Comparison of ENCODE assay signal across 19 cellular contexts in genomic region chr3:104385421-104385820, GRCh38.
"Had no signal": no experiment of that assay in that cellular context is flagged by ENCODE, and none has a peak within 500 bp of the region (broad histone marks: within the 10 kb centered on the region; RNA-seq: fewer than 3 reads in every experiment).

No MANE protein-coding gene starts in this region.

- H3K4me1 ChIP-seq: body of pancreas, gastrocnemius medialis, heart right ventricle, pancreas, thyroid gland, uterus had no signal

- H3K9me3 ChIP-seq: body of pancreas, gastrocnemius medialis, heart right ventricle, pancreas, thyroid gland, uterus had no signal

- H3K27ac ChIP-seq: body of pancreas, gastrocnemius medialis, heart right ventricle, pancreas, thyroid gland, uterus had no signal

- H3K27me3 ChIP-seq: body of pancreas, gastrocnemius medialis, heart right ventricle, pancreas, thyroid gland, uterus had no signal

- H3K36me3 ChIP-seq: gastrocnemius medialis, heart right ventricle, pancreas, thyroid gland, uterus had no signal

- H3K4me3 ChIP-seq: body of pancreas, gastrocnemius medialis, heart right ventricle, pancreas, thyroid gland, uterus had no signal

- ATAC-seq: activated T-cell treated with anti-CD3 and anti-CD28 coated beads, Interleukin-2, amount 50 U/mL, for 72 hours; body of pancreas; effector memory CD8-positive, alpha-beta T cell; gastrocnemius medialis; heart right ventricle; left colon; naive thymus-derived CD4-positive, alpha-beta T cell; pancreas; stimulated activated naive B cell treated with anti-CD40 and anti-IgM and Interleukin-4, amounts not matched to agents 10 μg/mL and 1 μg/mL and 100 μg/mL, for 72 hours; T-helper 17 cell had no signal

- DNase-seq: activated CD4-positive, alpha-beta T cell treated with anti-CD3 and anti-CD28 coated beads, Interleukin-2, amount 10 ng/mL, durations not matched to agents 7 days and 5 days; activated CD8-positive, alpha-beta memory T cell treated with anti-CD3 and anti-CD28 coated beads, Interleukin-2, amount 50 U/mL, for 48 hours; activated gamma-delta T cell treated with Interleukin-2 at 50 U/mL for 16 hours; activated naive CD8-positive, alpha-beta T cell treated with anti-CD3 and anti-CD28 coated beads for 36 hours; activated T-cell treated with anti-CD3 and anti-CD28 coated beads, Interleukin-2, amount 50 U/mL, for 72 hours; cortex of kidney; effector memory CD8-positive, alpha-beta T cell; gastrocnemius medialis; left colon; naive thymus-derived CD4-positive, alpha-beta T cell; pancreas; stimulated activated CD4-positive, alpha-beta T cell treated with anti-CD3 and anti-CD28 coated beads, Interleukin-15, amount 100 ng/mL, for 24 hours; stimulated activated CD4-positive, alpha-beta T cell treated with anti-CD3 and anti-CD28 coated beads, Interleukin-4, amount 100 ng/mL, for 1 hour; stimulated activated naive B cell treated with anti-CD40 and anti-IgM and Interleukin-4, amounts not matched to agents 10 μg/mL and 1 μg/mL and 100 μg/mL, for 72 hours; T-helper 17 cell; thyroid gland; uterus had no signal
